ENCODE assay signal across 13 cellular contexts in the genomic region with DNA sequence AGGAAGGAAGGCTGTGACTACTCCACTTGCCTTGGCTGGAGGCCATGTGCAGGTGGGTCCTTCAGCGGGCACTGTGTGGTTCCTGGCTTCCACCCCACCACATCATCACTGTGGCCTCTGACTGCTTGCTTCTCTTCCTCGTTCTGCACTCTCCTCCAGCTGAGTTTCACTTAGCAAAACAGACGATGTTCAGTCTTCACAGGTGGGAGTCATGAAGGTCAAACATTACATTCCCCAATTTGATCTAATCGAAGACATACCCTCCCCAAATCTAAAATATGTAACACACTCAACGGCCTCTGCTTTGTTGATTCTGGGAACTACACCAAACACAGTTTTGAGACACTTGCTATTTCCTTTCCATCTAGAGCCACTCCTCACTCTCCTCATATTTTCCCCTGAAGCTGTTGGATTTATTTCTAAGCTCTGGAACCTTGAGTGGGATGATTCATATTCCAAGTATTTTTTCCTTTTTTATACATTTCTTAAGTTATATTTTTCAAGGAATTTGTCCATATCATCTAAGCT.
DNase-seq lines count a peak whose midpoint lies in the region; ATAC-seq and TF ChIP-seq lines count a peak whose summit lies in the region.
"Had no signal": no experiment of that assay in that cellular context is flagged by ENCODE, and none has a peak within 500 bp of the region (broad histone marks: within the 10 kb centered on the region; RNA-seq: fewer than 3 reads in every experiment).

No MANE protein-coding gene starts in this region.

- DNase-seq in Jurkat, Clone E6-1 (ENCODE audit: low read depth, low spot score), result peak; percentile 35
- DNase-seq in PC-9, result peak; percentile 57 to 81
- DNase-seq in fibroblast of the aortic adventitia (ENCODE audit: low read depth), result peak; percentile 62
- no peak for DNase-seq in thoracic aorta (ENCODE audit: low spot score)
- no peak for DNase-seq in T-helper 2 cell treated with Interferon-gamma antibody and Interleukin-4, amounts not matched to agents 5 μg/mL and 100 μg/mL, for 36 hours (ENCODE audit: low spot score)
- no peak for DNase-seq in dorsolateral prefrontal cortex
- no peak for DNase-seq in T-helper 2 cell
- DNase-seq: activated gamma-delta T cell; NCI-H1105; NCI-H69; stimulated activated CD4-positive, alpha-beta T cell treated with anti-CD3 and anti-CD28 coated beads, Interleukin-1b, Interleukin-23, amount 100 ng/mL, for 48 hours; stimulated activated naive CD8-positive, alpha-beta T cell treated with anti-CD3 and anti-CD28 coated beads, Interleukin-15, Interleukin-2, amounts not matched to agents 100 U/mL and 50 U/mL, for 24 hours had no signal

- no peak overlapping the region for H3K27ac Mint-ChIP-seq in T-helper 2 cell treated with Interferon-gamma antibody and Interleukin-4, amounts not matched to agents 5 μg/mL and 100 μg/mL, for 36 hours

- no peaks in the 10 kb centered on the region for H3K79me2 ChIP-seq in PC-9 (ENCODE audit: low read depth)
- H3K79me2 ChIP-seq: parathyroid adenoma had no signal

- BruUV-seq in PC-9 (replicated peaks; lab: Mats Ljungman, UMichigan), result TSS peak; percentile 28

- H3K9me3 ChIP-seq in PC-9 (ENCODE audit: insufficient read depth, low read depth) (peaks cover 3% of the 10 kb centered on the region; the same call in 1 of the 2 replicates), thoracic aorta (no peaks in the 10 kb centered on the region)

- peak overlapping the region; percentile 51 for H3K4me2 ChIP-seq in PC-9

- H3F3A ChIP-seq in PC-9 (ENCODE audit: insufficient read depth, low read depth), result peaks cover 20% of the 10 kb centered on the region

- no peak for ATAC-seq in thoracic aorta (ENCODE audit: insufficient number of reproducible peaks, low FRiP score, low read depth)
- ATAC-seq: stimulated activated naive CD8-positive, alpha-beta T cell treated with anti-CD3 and anti-CD28 coated beads, Interleukin-15, Interleukin-2, amounts not matched to agents 100 U/mL and 50 U/mL, for 24 hours had no signal

- H2AFZ ChIP-seq in PC-9, result peak overlapping the region; percentile 62; the same call in 1 of the 2 replicates
- H2AFZ ChIP-seq: parathyroid adenoma had no signal

- H3K4me3 ChIP-seq in Jurkat, Clone E6-1 (ENCODE audit: low read length), result no peak overlapping the region
- H3K4me3 ChIP-seq in PC-9 (no peak overlapping the region; the same call in 1 of the 2 replicates), fibroblast of the aortic adventitia (ENCODE audit: low read depth, low read length) (peak overlapping the region; percentile 10), thoracic aorta (peak overlapping the region; percentile 33), dorsolateral prefrontal cortex (no peak overlapping the region)

- no peaks in the 10 kb centered on the region for H3K4me1 Mint-ChIP-seq in T-helper 2 cell treated with Interferon-gamma antibody and Interleukin-4, amounts not matched to agents 5 μg/mL and 100 μg/mL, for 36 hours (ENCODE audit: low read depth)

- no peaks in the 10 kb centered on the region for H4K20me1 ChIP-seq in PC-9 (ENCODE audit: insufficient read depth)

- no peaks in the 10 kb centered on the region for H3K36me3 Mint-ChIP-seq in T-helper 2 cell treated with Interferon-gamma antibody and Interleukin-4, amounts not matched to agents 5 μg/mL and 100 μg/mL, for 36 hours (ENCODE audit: low read depth)

- H3K27ac ChIP-seq in PC-9 (peak overlapping the region; percentile 74), thoracic aorta (peak overlapping the region; percentile 7 to 66), dorsolateral prefrontal cortex (no peak overlapping the region)
- H3K27ac ChIP-seq: parathyroid adenoma had no signal

- intact Hi-C loops in PC-9 (cut with micrococcal nuclease; ENCODE audit: unreplicated experiment), result loop anchor here (1.0 to 5.0 kb wide), 5 partner anchors 26 to 205 kb away; no protein-coding TSS in a partner anchor
- intact Hi-C loops in dorsolateral prefrontal cortex (cut with DNase I), result no loop called here

- no peaks in the 10 kb centered on the region for H3K9me3 Mint-ChIP-seq in T-helper 2 cell treated with Interferon-gamma antibody and Interleukin-4, amounts not matched to agents 5 μg/mL and 100 μg/mL, for 36 hours

- CTCF ChIA-PET in PC-9 (lab: Charles Lee), result interaction anchor here (1.0 to 1.5 kb wide), 2 partner anchors 25 to 78 kb away, joined by 3 to 8 read pairs; no protein-coding TSS in a partner anchor

- TF ChIP-seq CTCF in PC-9 (conservative IDR thresholded peaks at IDR 0.05) (no peak), fibroblast of the aortic adventitia (IDR thresholded peaks at IDR 0.05; ENCODE audit: insufficient read depth, low read length) (no peak), thoracic aorta (IDR thresholded peaks at IDR 0.05) (no peak), dorsolateral prefrontal cortex (IDR thresholded peaks at IDR 0.05 in 54 of 56, conservative IDR thresholded peaks at IDR 0.05 in 2 of 56; ENCODE audit: low read depth in 1 of 56, partially characterized antibody in 56 of 56) (no peak)

- peaks cover 39% of the 10 kb centered on the region for H3K4me1 ChIP-seq in PC-9 (replicated peaks; ENCODE audit: insufficient read depth)
- H3K4me1 ChIP-seq in thoracic aorta (ENCODE audit: control insufficient read depth in 1 of 2, low read depth in 2 of 2), result peaks cover 19 to 21% of the 10 kb centered on the region in 2 donors
- H3K4me1 ChIP-seq: parathyroid adenoma had no signal

- H3K27me3 Mint-ChIP-seq in T-helper 2 cell treated with Interferon-gamma antibody and Interleukin-4, amounts not matched to agents 5 μg/mL and 100 μg/mL, for 36 hours (ENCODE audit: low read depth), result no peaks in the 10 kb centered on the region

- no peak overlapping the region for H3K4me3 Mint-ChIP-seq in T-helper 2 cell treated with Interferon-gamma antibody and Interleukin-4, amounts not matched to agents 5 μg/mL and 100 μg/mL, for 36 hours

- POLR2A ChIA-PET in PC-9 (lab: Charles Lee; ENCODE audit: unreplicated experiment), result interaction anchor here (0.6 to 0.8 kb wide), 5 partner anchors 47 to 327 kb away, joined by 3 to 9 read pairs (median 4); no protein-coding TSS in a partner anchor

- H3K9me2 ChIP-seq in PC-9 (ENCODE audit: insufficient read depth), result no peaks in the 10 kb centered on the region

- H3K36me3 ChIP-seq in PC-9 (ENCODE audit: low read depth), result no peaks in the 10 kb centered on the region
- no peaks in the 10 kb centered on the region for H3K36me3 ChIP-seq in thoracic aorta

- no peaks in the 10 kb centered on the region for H3K27me3 ChIP-seq in PC-9 (ENCODE audit: insufficient read depth, low read depth)
- no peaks in the 10 kb centered on the region for H3K27me3 ChIP-seq in thoracic aorta (replicated peaks; ENCODE audit: insufficient read depth)
- peaks cover 0 to 9% (median 0%) of the 10 kb centered on the region in 45 donors for H3K27me3 ChIP-seq in dorsolateral prefrontal cortex

Comparison
In these comparisons a context has a peak if more than half of its experiments do, and no peak if none do; other contexts are left out.
1. DNase-seq: peak in Jurkat, Clone E6-1 (single experiment), PC-9 (2 of 2) and fibroblast of the aortic adventitia (single experiment); none in thoracic aorta (single experiment), T-helper 2 cell treated with Interferon-gamma antibody and Interleukin-4, amounts not matched to agents 5 μg/mL and 100 μg/mL, for 36 hours (single experiment), dorsolateral prefrontal cortex (0 of 10) and T-helper 2 cell (0 of 5).
2. H3K4me3 ChIP-seq: peak in fibroblast of the aortic adventitia (single experiment) and thoracic aorta (single experiment); none in Jurkat, Clone E6-1 (single experiment), PC-9 (single experiment) and dorsolateral prefrontal cortex (0 of 59).
3. H3K27ac ChIP-seq: peak in PC-9 (single experiment) and thoracic aorta (2 of 2); none in dorsolateral prefrontal cortex (0 of 59).